18 cellular contexts compared by ENCODE assay signal in the genomic region with DNA sequence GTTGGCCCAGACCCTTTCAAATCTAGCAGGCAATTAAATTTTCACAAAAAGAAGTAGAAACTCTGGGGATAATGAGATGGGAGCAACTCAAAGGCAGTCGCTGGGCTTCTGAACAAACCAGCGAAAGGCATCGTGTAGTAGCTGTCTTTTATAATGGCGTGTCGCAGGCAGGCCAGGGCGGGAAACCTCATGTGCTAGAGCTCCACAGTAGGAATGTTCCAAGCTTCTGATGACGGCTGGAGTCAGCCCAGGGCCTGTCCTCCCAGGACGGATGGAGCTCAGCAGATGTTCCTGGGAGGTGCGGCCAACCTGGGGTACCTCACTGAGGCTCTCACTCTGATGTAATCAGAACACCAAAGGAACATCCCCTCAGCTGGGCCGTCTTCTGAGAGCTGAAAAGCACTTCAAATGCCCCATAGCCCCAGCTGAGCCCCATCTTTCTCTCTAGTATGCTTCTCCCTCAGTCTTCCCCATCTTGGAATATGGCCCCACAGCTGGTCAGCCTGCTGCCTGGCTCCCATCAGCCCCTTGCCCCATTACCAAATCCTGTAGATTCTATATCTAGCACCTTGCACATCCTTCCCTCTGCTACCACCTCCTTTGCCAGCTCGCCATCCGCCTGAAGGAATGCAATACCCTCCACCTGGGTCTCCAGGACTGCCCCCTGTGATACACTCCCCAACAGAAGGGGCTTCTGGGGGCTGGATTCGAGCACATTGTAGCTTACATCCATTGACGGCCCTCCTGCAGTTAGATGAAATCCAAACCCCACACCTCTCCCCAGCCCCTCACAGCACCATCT. TPM values are rescaled to one million over a fixed set of nuclear protein-coding genes. Genes with fewer than 3 reads are reported as not detected.
DNase-seq lines count a peak whose midpoint lies in the region; ATAC-seq and TF ChIP-seq lines count a peak whose summit lies in the region.
"Had no signal": no experiment of that assay in that cellular context is flagged by ENCODE, and none has a peak within 500 bp of the region (broad histone marks: within the 10 kb centered on the region; RNA-seq: fewer than 3 reads in every experiment).

No MANE protein-coding gene starts in this region.

- peaks cover 38% of the 10 kb centered on the region for H3K27me3 Mint-ChIP-seq in activated CD8-positive, alpha-beta memory T cell treated with anti-CD3 and anti-CD28 coated beads, Interleukin-2, amount 10 ng/mL, durations not matched to agents 7 days and 5 days

- DNase-seq in HEK293T (ENCODE audit: extremely low spot score) = no peak
- DNase-seq in activated CD8-positive, alpha-beta memory T cell treated with anti-CD3 and anti-CD28 coated beads, Interleukin-2, amount 10 ng/mL, durations not matched to agents 7 days and 5 days = peak; percentile 34
- peak; percentile 72 for DNase-seq in mesenteric fat pad (ENCODE audit: low spot score)
- DNase-seq in stimulated activated CD8-positive, alpha-beta memory T cell treated with anti-CD3 and anti-CD28 coated beads, Interleukin-4, amount 100 ng/mL, for 48 hours = peak; percentile 21
- no peak for DNase-seq in effector CD8-positive, alpha-beta T cell (lab: John Stamatoyannopoulos, UW)
- DNase-seq: ACHN; CD8-positive, alpha-beta memory T cell; DMS53; EL; NCI-H1436; NCI-H1930; NCI-H345; NCI-H524 treated with DMSO at 0.1 percent for 48 hours; PC-3 had no signal

- CTCF ChIA-PET in HEK293T (lab: Yijun Ruan, JAX) = interaction anchor here (0.7 kb wide), 1 partner anchor 12 kb away, joined by 4 read pairs; no protein-coding TSS in a partner anchor
- CTCF ChIA-PET in activated CD8-positive, alpha-beta memory T cell treated with anti-CD3 and anti-CD28 coated beads, Interleukin-2, amount 10 ng/mL, durations not matched to agents 7 days and 5 days (lab: Charles Lee) = interaction anchor here (1.0 kb wide), 1 partner anchor 8 kb away, joined by 4 read pairs; no protein-coding TSS in a partner anchor

- H3K27ac Mint-ChIP-seq in activated CD8-positive, alpha-beta memory T cell treated with anti-CD3 and anti-CD28 coated beads, Interleukin-2, amount 10 ng/mL, durations not matched to agents 7 days and 5 days = no peak overlapping the region
- H3K27ac Mint-ChIP-seq: CD8-positive, alpha-beta memory T cell had no signal

- POLR2A ChIA-PET in HEK293T (lab: Yijun Ruan, JAX) = no interaction called here

- no peak overlapping the region for H3K4me3 Mint-ChIP-seq in activated CD8-positive, alpha-beta memory T cell treated with anti-CD3 and anti-CD28 coated beads, Interleukin-2, amount 10 ng/mL, durations not matched to agents 7 days and 5 days
- H3K4me3 Mint-ChIP-seq: CD8-positive, alpha-beta memory T cell had no signal

- no peak for ATAC-seq in activated CD8-positive, alpha-beta memory T cell treated with anti-CD3 and anti-CD28 coated beads, Interleukin-2, amount 10 ng/mL, durations not matched to agents 7 days and 5 days
- ATAC-seq in GM18519 (IDR thresholded peaks at IDR 0.05; ENCODE audit: low FRiP score, unreplicated experiment) (no peak), HG02763 (IDR thresholded peaks at IDR 0.05; ENCODE audit: unreplicated experiment) (no peak)
- ATAC-seq: PC-3 had no signal

- H3K36me3 Mint-ChIP-seq in activated CD8-positive, alpha-beta memory T cell treated with anti-CD3 and anti-CD28 coated beads, Interleukin-2, amount 10 ng/mL, durations not matched to agents 7 days and 5 days = no peaks in the 10 kb centered on the region
- H3K36me3 Mint-ChIP-seq: CD8-positive, alpha-beta memory T cell had no signal

- peaks cover 7% of the 10 kb centered on the region for H3K4me1 Mint-ChIP-seq in activated CD8-positive, alpha-beta memory T cell treated with anti-CD3 and anti-CD28 coated beads, Interleukin-2, amount 10 ng/mL, durations not matched to agents 7 days and 5 days

- no peaks in the 10 kb centered on the region for H3K9me3 Mint-ChIP-seq in activated CD8-positive, alpha-beta memory T cell treated with anti-CD3 and anti-CD28 coated beads, Interleukin-2, amount 10 ng/mL, durations not matched to agents 7 days and 5 days (ENCODE audit: low read depth)

TF ChIP-seq in HEK293T, 16 proteins besides CTCF, POLR2A, EP300 and RAD21:
- peak; percentile 33; the same call in 1 of the 2 replicates for TF ChIP-seq L3MBTL2 (conservative IDR thresholded peaks at IDR 0.05)
- TF ChIP-seq TARDBP (IDR thresholded peaks at IDR 0.05) = no peak

RNA-seq across cellular contexts. Expression of gene ATP2B2, which starts 54.9 kb away (rescaled TPM):
- total RNA-seq in activated CD8-positive, alpha-beta memory T cell treated with anti-CD3 and anti-CD28 coated beads, Interleukin-2, amount 10 ng/mL, durations not matched to agents 7 days and 5 days = not detected
- 0.16 TPM for total RNA-seq in mesenteric fat pad
- total RNA-seq: CD8-positive, alpha-beta memory T cell; HT-29; M059J; PC-3 had no signal

Comparison
In these comparisons a context has a peak if more than half of its experiments do, and no peak if none do; other contexts are left out.
1. DNase-seq: peak in activated CD8-positive, alpha-beta memory T cell treated with anti-CD3 and anti-CD28 coated beads, Interleukin-2, amount 10 ng/mL, durations not matched to agents 7 days and 5 days (single experiment), mesenteric fat pad (single experiment) and stimulated activated CD8-positive, alpha-beta memory T cell treated with anti-CD3 and anti-CD28 coated beads, Interleukin-4, amount 100 ng/mL, for 48 hours (single experiment); none in HEK293T (single experiment) and effector CD8-positive, alpha-beta T cell (single experiment).